Comparison of ENCODE assay signal across 29 cellular contexts in the genomic region with DNA sequence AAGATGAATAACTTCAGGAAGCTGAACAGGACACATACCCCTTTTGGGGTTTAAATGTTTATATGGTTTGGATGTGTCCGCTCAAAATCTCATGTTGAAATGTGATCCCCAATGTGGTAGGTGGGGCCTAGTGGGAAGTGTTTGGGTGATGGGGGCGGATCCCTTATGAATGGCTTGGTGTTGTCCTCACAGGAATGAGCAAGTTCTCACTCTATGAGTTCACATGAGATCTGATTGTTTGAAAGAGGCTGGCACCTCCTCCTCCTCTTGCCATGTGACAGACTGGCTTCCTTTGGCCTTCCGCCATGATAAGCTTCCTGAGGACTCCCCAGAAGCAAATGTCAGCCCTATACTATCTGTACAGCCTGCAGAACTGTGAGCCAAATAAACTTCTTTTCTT.
A peak's percentile ranks its signal among the peaks of the same experiment; 100 is the strongest.
DNase-seq lines count a peak whose midpoint lies in the region; TF ChIP-seq lines count a peak whose summit lies in the region.
"Had no signal": no experiment of that assay in that cellular context is flagged by ENCODE, and none has a peak within 500 bp of the region (broad histone marks: within the 10 kb centered on the region; RNA-seq: fewer than 3 reads in every experiment).

No MANE protein-coding gene starts in this region.

- TF ChIP-seq CTCF in choroid plexus epithelial cell (conservative IDR thresholded peaks at IDR 0.05; ENCODE audit: low read depth, low read length) (no peak), mesothelial cell of epicardium (IDR thresholded peaks at IDR 0.05; ENCODE audit: unreplicated experiment) (no peak)

- H3K27me3 Mint-ChIP-seq in mesothelial cell of epicardium (ENCODE audit: low read depth), result no peaks in the 10 kb centered on the region

- no peaks in the 10 kb centered on the region for H3K36me3 Mint-ChIP-seq in mesothelial cell of epicardium
- H3K36me3 Mint-ChIP-seq: activated naive CD8-positive, alpha-beta T cell treated with anti-CD3 and anti-CD28 coated beads, Interleukin-2, amount 10 ng/mL, durations not matched to agents 7 days and 5 days; natural killer cell had no signal

- H3K4me3 Mint-ChIP-seq in mesothelial cell of epicardium, result no peak overlapping the region
- H3K4me3 Mint-ChIP-seq: activated CD4-positive, alpha-beta T cell treated with anti-CD3 and anti-CD28 coated beads, Interleukin-2, amount 10 ng/mL, durations not matched to agents 24 days and 14 days; activated naive CD8-positive, alpha-beta T cell treated with anti-CD3 and anti-CD28 coated beads, Interleukin-2, amount 10 ng/mL, durations not matched to agents 7 days and 5 days; activated T-cell treated with anti-CD3 and anti-CD28 coated beads, Interleukin-2, amount 50 U/mL, for 24 hours; natural killer cell had no signal

- H3K9me3 Mint-ChIP-seq in mesothelial cell of epicardium, result no peaks in the 10 kb centered on the region
- H3K9me3 Mint-ChIP-seq: activated CD4-positive, alpha-beta T cell treated with anti-CD3 and anti-CD28 coated beads, Interleukin-2, amount 10 ng/mL, durations not matched to agents 24 days and 14 days; activated naive CD8-positive, alpha-beta T cell treated with anti-CD3 and anti-CD28 coated beads, Interleukin-2, amount 10 ng/mL, durations not matched to agents 7 days and 5 days; activated T-cell treated with anti-CD3 and anti-CD28 coated beads, Interleukin-2, amount 50 U/mL, for 24 hours; natural killer cell had no signal

- peaks cover 2% of the 10 kb centered on the region for H3K4me1 Mint-ChIP-seq in mesothelial cell of epicardium
- H3K4me1 Mint-ChIP-seq: natural killer cell had no signal

- DNase-seq in H4 (ENCODE audit: low spot score), result peak; percentile 93
- peak; percentile 64 for DNase-seq in M059J (ENCODE audit: low read depth)
- peak; percentile 36 for DNase-seq in choroid plexus epithelial cell (ENCODE audit: low read depth)
- DNase-seq in mesothelial cell of epicardium (ENCODE audit: low spot score in 2 of 2, unreplicated experiment in 2 of 2), result no peak
- no peak for DNase-seq in stimulated activated CD4-positive, alpha-beta T cell treated with anti-CD3 and anti-CD28 coated beads, Interleukin-4, amount 100 ng/mL, for 24 hours
- DNase-seq in NCI-H2107 (lab: John Stamatoyannopoulos, UW), result no peak
- no peak for DNase-seq in stimulated activated naive CD4-positive, alpha-beta T cell (lab: John Stamatoyannopoulos, UW)
- DNase-seq: activated CD4-positive, alpha-beta T cell treated with anti-CD3 and anti-CD28 coated beads, Interleukin-2, amount 10 ng/mL, durations not matched to agents 24 days and 14 days; activated gamma-delta T cell; activated naive CD8-positive, alpha-beta T cell treated with anti-CD3 and anti-CD28 coated beads, Interleukin-2, amount 10 ng/mL, durations not matched to agents 7 days and 5 days; activated T-cell treated with anti-CD3 and anti-CD28 coated beads, Interleukin-2, amount 50 U/mL, for 24 hours; C1 segment of cervical spinal cord; Caco-2; central memory CD4-positive, alpha-beta T cell; DND-41; GOT3; hypothalamus; left ventricle myocardium inferior; natural killer cell; NCI-H1436; NCI-H524; PC-9; Right ventricle myocardium superior; small intestine; stimulated activated CD4-positive, alpha-beta T cell treated with anti-CD3 and anti-CD28 coated beads, Interleukin-1b, Interleukin-23, amount 100 ng/mL, for 48 hours; T-helper 9 cell; transverse colon had no signal

- peak overlapping the region; percentile 39 for H3K27ac Mint-ChIP-seq in mesothelial cell of epicardium
- H3K27ac Mint-ChIP-seq: activated CD4-positive, alpha-beta T cell treated with anti-CD3 and anti-CD28 coated beads, Interleukin-2, amount 10 ng/mL, durations not matched to agents 24 days and 14 days; activated naive CD8-positive, alpha-beta T cell treated with anti-CD3 and anti-CD28 coated beads, Interleukin-2, amount 10 ng/mL, durations not matched to agents 7 days and 5 days; activated T-cell treated with anti-CD3 and anti-CD28 coated beads, Interleukin-2, amount 50 U/mL, for 24 hours; natural killer cell had no signal

- H3K4me3 ChIP-seq in choroid plexus epithelial cell (ENCODE audit: low read depth, low read length), result no peak overlapping the region
- H3K4me3 ChIP-seq: GM12878, K562, left ventricle myocardium inferior, PC-9, transverse colon had no signal

Comparison
In these comparisons a context has a peak if more than half of its experiments do, and no peak if none do; other contexts are left out.
1. DNase-seq: peak in H4 (single experiment), M059J (single experiment) and choroid plexus epithelial cell (single experiment); none in mesothelial cell of epicardium (0 of 2), stimulated activated CD4-positive, alpha-beta T cell treated with anti-CD3 and anti-CD28 coated beads, Interleukin-4, amount 100 ng/mL, for 24 hours (single experiment), NCI-H2107 (single experiment) and stimulated activated naive CD4-positive, alpha-beta T cell (0 of 6).